ENCODE assay signal across 8 cellular contexts in genomic region chr12:133080051-133080618, GRCh38. TPM values are rescaled to one million over a fixed set of nuclear protein-coding genes. Genes with fewer than 3 reads are reported as not detected.
A peak's percentile ranks its signal among the peaks of the same experiment; 100 is the strongest.
DNase-seq lines count a peak whose midpoint lies in the region; ATAC-seq and TF ChIP-seq lines count a peak whose summit lies in the region.

No MANE protein-coding gene starts in this region.

- TF ChIP-seq CTCF in Loucy (conservative IDR thresholded peaks at IDR 0.05; ENCODE audit: low read length), result peak; percentile 44
- TF ChIP-seq CTCF in foreskin keratinocyte (conservative IDR thresholded peaks at IDR 0.05), result peak; percentile 47
- no peak for TF ChIP-seq CTCF in neural crest cell (conservative IDR thresholded peaks at IDR 0.05)

- no peak overlapping the region for H3K27ac Mint-ChIP-seq in neural crest cell (ENCODE audit: unreplicated experiment)

- H3K9me2 ChIP-seq in Loucy (replicated peaks; ENCODE audit: low read depth, low read length), result no peaks in the 10 kb centered on the region

- no peaks in the 10 kb centered on the region for H3K27me3 Mint-ChIP-seq in neural crest cell (ENCODE audit: low read depth)

- peak overlapping the region; percentile 75 for H3K4me3 ChIP-seq in Loucy (ENCODE audit: low read length, poor library complexity, severe bottlenecking)
- peak overlapping the region; percentile 78 to 93 for H3K4me3 ChIP-seq in stomach smooth muscle (ENCODE audit: low read length in 2 of 2)

- DNase-seq in ELR (ENCODE audit: low read depth), result peak; percentile 98
- DNase-seq in GOT3 (lab: John Stamatoyannopoulos, UW), result peak; percentile 79
- peak; percentile 98 for DNase-seq in SHP77 (lab: John Stamatoyannopoulos, UW)
- DNase-seq in activated gamma-delta T cell (lab: John Stamatoyannopoulos, UW), result peak; percentile 64
- peak; percentile 99 for DNase-seq in foreskin keratinocyte
- DNase-seq in neural crest cell (ENCODE audit: low read depth, low spot score), result peak; percentile 86

- H3K9me3 Mint-ChIP-seq in neural crest cell, result peaks cover 30% of the 10 kb centered on the region

- H3K36me3 ChIP-seq in Loucy (ENCODE audit: insufficient read depth, low read length) (peaks cover 6% of the 10 kb centered on the region; the same call in 1 of the 2 replicates), stomach smooth muscle (ENCODE audit: control insufficient read depth in 2 of 2, insufficient read depth in 2 of 2, low read length in 2 of 2) (peaks cover 28 to 33% of the 10 kb centered on the region in 2 donors)

- H3K27me3 ChIP-seq in Loucy (ENCODE audit: insufficient read depth, low read length, poor library complexity, severe bottlenecking) (no peaks in the 10 kb centered on the region), foreskin keratinocyte (no peaks in the 10 kb centered on the region), stomach smooth muscle (ENCODE audit: control insufficient read depth in 1 of 2, insufficient read depth in 2 of 2, low read length in 2 of 2) (no peaks in the 10 kb centered on the region)

- peaks cover 12% of the 10 kb centered on the region for H3K79me2 ChIP-seq in Loucy (ENCODE audit: insufficient read depth, low read length)

- H3K9ac ChIP-seq in Loucy (ENCODE audit: low read depth, low read length, poor library complexity, severe bottlenecking), result peak overlapping the region; percentile 74
- peak overlapping the region; percentile 97 to 98 for H3K9ac ChIP-seq in stomach smooth muscle (ENCODE audit: low read length in 2 of 2)

- H4K20me1 ChIP-seq in Loucy (ENCODE audit: insufficient read depth, low read length, poor library complexity, severe bottlenecking), result no peaks in the 10 kb centered on the region

- ATAC-seq in foreskin keratinocyte, result peak; percentile 88

- H3K27ac ChIP-seq in foreskin keratinocyte (peak overlapping the region; percentile 84), stomach smooth muscle (ENCODE audit: low read length) (peak overlapping the region; percentile 99)

- H3K4me2 ChIP-seq in Loucy (ENCODE audit: low read depth, low read length, poor library complexity, severe bottlenecking), result peak overlapping the region; percentile 98

- H2AFZ ChIP-seq in Loucy (ENCODE audit: low read length), result peak overlapping the region; percentile 93

- no peak overlapping the region for H3K4me3 Mint-ChIP-seq in neural crest cell

- no peaks in the 10 kb centered on the region for H3F3A ChIP-seq in Loucy (ENCODE audit: low read depth)

- peaks cover 16% of the 10 kb centered on the region for H3K4me1 ChIP-seq in Loucy (ENCODE audit: insufficient read depth, low read length, poor library complexity, severe bottlenecking)
- no peaks in the 10 kb centered on the region for H3K4me1 ChIP-seq in foreskin keratinocyte
- peaks cover 8% of the 10 kb centered on the region for H3K4me1 ChIP-seq in stomach smooth muscle (ENCODE audit: control insufficient read depth, insufficient read depth, low read length)

- H3K36me3 Mint-ChIP-seq in neural crest cell (ENCODE audit: low read depth), result peaks cover 50% of the 10 kb centered on the region

- peaks cover 23% of the 10 kb centered on the region for H3K9me3 ChIP-seq in Loucy (ENCODE audit: insufficient read depth, low read depth, low read length)
- peaks cover 23 to 62% of the 10 kb centered on the region in 2 donors for H3K9me3 ChIP-seq in stomach smooth muscle (ENCODE audit: control insufficient read depth in 2 of 2, low read length in 2 of 2)

- peaks cover 4% of the 10 kb centered on the region for H3K4me1 Mint-ChIP-seq in neural crest cell

RNA-seq across cellular contexts. Expression of gene ZNF140, which starts 0.6 kb away (rescaled TPM):
- 12.6 and 15.6 TPM in 2 replicates for total RNA-seq in foreskin keratinocyte
- 5.6 and 6.2 TPM in 2 replicates for polyA plus RNA-seq in foreskin keratinocyte
- 19.6 and 19.9 TPM in 2 replicates for total RNA-seq in neural crest cell

RNA-seq across cellular contexts. Expression of gene ZNF84, which starts 42.8 kb away (rescaled TPM):
- total RNA-seq in foreskin keratinocyte (12.1 and 12.8 TPM in 2 replicates), neural crest cell (59.7 and 63.4 TPM in 2 replicates)
- polyA plus RNA-seq in foreskin keratinocyte, result 4.5 and 4.8 TPM in 2 replicates

RNA-seq across cellular contexts. Expression of gene ZNF891, which starts 49.9 kb away (rescaled TPM):
- total RNA-seq in foreskin keratinocyte (0.58 and 0.67 TPM in 2 replicates), neural crest cell (3.9 and 4.2 TPM in 2 replicates)
- 0.12 and 0.20 TPM in 2 replicates for polyA plus RNA-seq in foreskin keratinocyte

RNA-seq across cellular contexts. Expression of gene ZNF10, which starts 50.3 kb away (rescaled TPM):
- total RNA-seq in foreskin keratinocyte (2.3 and 3.0 TPM in 2 replicates), neural crest cell (14.7 and 19.0 TPM in 2 replicates)
- 0.71 and 1.0 TPM in 2 replicates for polyA plus RNA-seq in foreskin keratinocyte

Comparison
In these comparisons a context has a peak if more than half of its experiments do, and no peak if none do; other contexts are left out.
1. Peak in every context shown above with its lines: DNase-seq, ATAC-seq, H3K4me3 ChIP-seq and H3K27ac ChIP-seq.